26 cellular contexts compared by ENCODE assay signal in genomic region chr7:109354552-109354951, GRCh38.
"Had no signal": no experiment of that assay in that cellular context is flagged by ENCODE, and none has a peak within 500 bp of the region (broad histone marks: within the 10 kb centered on the region; RNA-seq: fewer than 3 reads in every experiment).

No MANE protein-coding gene starts in this region.

- H3K36me3 ChIP-seq: colonic mucosa, esophagus squamous epithelium, gastrocnemius medialis, heart right ventricle, left lung, lower lobe of right lung had no signal

- H3K4me3 ChIP-seq: colonic mucosa, esophagus squamous epithelium, gastrocnemius medialis, heart right ventricle, left lung, lower lobe of right lung had no signal

- FAIRE-seq: endometrium had no signal

- H3K4me3 Mint-ChIP-seq: dendritic cell treated with granulocyte-macrophage colony-stimulating factor and Interleukin-4, amounts not matched to agents 40 ng/mL and 50 ng/mL, for 4 days; effector memory CD8-positive, alpha-beta T cell; endodermal cell; immature natural killer cell; memory B cell; naive thymus-derived CD4-positive, alpha-beta T cell had no signal

- ATAC-seq: effector memory CD8-positive, alpha-beta T cell; esophagus mucosa; gastrocnemius medialis; heart right ventricle; left cardiac atrium; left lung; left ventricle myocardium superior; lower lobe of right lung; naive thymus-derived CD4-positive, alpha-beta T cell had no signal

- H3K27ac Mint-ChIP-seq: dendritic cell treated with granulocyte-macrophage colony-stimulating factor and Interleukin-4, amounts not matched to agents 40 ng/mL and 50 ng/mL, for 4 days; effector memory CD8-positive, alpha-beta T cell; endodermal cell; immature natural killer cell; memory B cell; naive thymus-derived CD4-positive, alpha-beta T cell had no signal

- H3K27ac ChIP-seq: colonic mucosa, epithelial cell of prostate, esophagus squamous epithelium, gastrocnemius medialis, heart right ventricle, left lung, lower lobe of right lung had no signal

- H3K9me3 ChIP-seq: colonic mucosa, esophagus squamous epithelium, gastrocnemius medialis, heart right ventricle, left lung, lower lobe of right lung had no signal

- H3K4me1 Mint-ChIP-seq: endodermal cell; immature natural killer cell; memory B cell; naive thymus-derived CD4-positive, alpha-beta T cell had no signal

- H3K36me3 Mint-ChIP-seq: immature natural killer cell; memory B cell; naive thymus-derived CD4-positive, alpha-beta T cell had no signal

- H3K4me1 ChIP-seq: colonic mucosa, esophagus squamous epithelium, gastrocnemius medialis, heart right ventricle, left lung, lower lobe of right lung had no signal

- H3K27me3 Mint-ChIP-seq: dendritic cell treated with granulocyte-macrophage colony-stimulating factor and Interleukin-4, amounts not matched to agents 40 ng/mL and 50 ng/mL, for 4 days; effector memory CD8-positive, alpha-beta T cell; memory B cell; naive thymus-derived CD4-positive, alpha-beta T cell had no signal

- H3K9me3 Mint-ChIP-seq: dendritic cell treated with granulocyte-macrophage colony-stimulating factor and Interleukin-4, amounts not matched to agents 40 ng/mL and 50 ng/mL, for 4 days; endodermal cell had no signal

- DNase-seq: colonic mucosa; cortex of kidney; effector CD8-positive, alpha-beta T cell; effector memory CD8-positive, alpha-beta T cell; endodermal cell; erythroblast; esophagus squamous epithelium; foreskin fibroblast; foreskin melanocyte; gastrocnemius medialis; glutamatergic neuron; head of caudate nucleus; heart right ventricle; hippocampal formation; immature natural killer cell; left cardiac atrium; left lung; left ventricle myocardium superior; lower lobe of right lung; midbrain; naive thymus-derived CD4-positive, alpha-beta T cell had no signal
